In genomic region chr7:135801045-135801693, GRCh38 we compare ENCODE assay signal across 8 cellular contexts. TPM values are rescaled to one million over a fixed set of nuclear protein-coding genes. Genes with fewer than 3 reads are reported as not detected.
DNase-seq lines count a peak whose midpoint lies in the region; ATAC-seq and TF ChIP-seq lines count a peak whose summit lies in the region.

No MANE protein-coding gene starts in this region.

- H3K36me3 Mint-ChIP-seq in activated T-helper 2 cell treated with anti-CD3 and anti-CD28 coated beads, Interferon-gamma antibody, Interleukin-2, Interleukin-4, amounts not matched to agents 10 μg/mL and 5 μg/mL and 100 μg/mL, durations not matched to agents 14 hours and 24 hours and 36 hours (ENCODE audit: low read depth), result no peaks in the 10 kb centered on the region

- no peak overlapping the region for H3K4me3 Mint-ChIP-seq in activated T-helper 2 cell treated with anti-CD3 and anti-CD28 coated beads, Interferon-gamma antibody, Interleukin-2, Interleukin-4, amounts not matched to agents 10 μg/mL and 5 μg/mL and 100 μg/mL, durations not matched to agents 14 hours and 24 hours and 36 hours (ENCODE audit: low read depth)

- intact Hi-C loops in activated T-helper 2 cell treated with anti-CD3 and anti-CD28 coated beads, Interferon-gamma antibody, Interleukin-2, Interleukin-4, amounts not matched to agents 10 μg/mL and 5 μg/mL and 100 μg/mL, durations not matched to agents 14 hours and 24 hours and 36 hours (cut with micrococcal nuclease), result loop anchor here (1.0 kb wide), 1 partner anchor 208 kb away; no protein-coding TSS in a partner anchor
- intact Hi-C loops in heart left ventricle (cut with DNase I), result loop anchor here (1.0 to 10.0 kb wide), 3 partner anchors 114 to 208 kb away; no protein-coding TSS in a partner anchor
- intact Hi-C loops in psoas muscle (cut with DNase I), result loop anchor here (2.0 to 5.0 kb wide), 2 partner anchors 139 to 208 kb away; partner anchors contain the start of gene STMP1 (in 1 of the 2)

- no peaks in the 10 kb centered on the region for H3K9me3 Mint-ChIP-seq in activated T-helper 2 cell treated with anti-CD3 and anti-CD28 coated beads, Interferon-gamma antibody, Interleukin-2, Interleukin-4, amounts not matched to agents 10 μg/mL and 5 μg/mL and 100 μg/mL, durations not matched to agents 14 hours and 24 hours and 36 hours

- H3K4me3 ChIP-seq in heart left ventricle (peak overlapping the region in 4 of 12 donors; percentile 4 to 17 (median 14)), psoas muscle (peak overlapping the region; percentile 3)

- no peak for TF ChIP-seq POLR2A in heart left ventricle (IDR thresholded peaks at IDR 0.05)

- H3K9me3 ChIP-seq in heart left ventricle, result no peaks in the 10 kb centered on the region
- no peaks in the 10 kb centered on the region for H3K9me3 ChIP-seq in psoas muscle

- TF ChIP-seq CTCF in heart left ventricle (IDR thresholded peaks at IDR 0.05) (peak; percentile 74 to 96 (median 84)), psoas muscle (IDR thresholded peaks at IDR 0.05) (peak; percentile 92)

- H3K4me1 ChIP-seq in heart left ventricle, result peaks cover 0 to 21% (median 8%) of the 10 kb centered on the region in 12 donors
- peaks cover 3% of the 10 kb centered on the region for H3K4me1 ChIP-seq in psoas muscle

- H3K4me1 Mint-ChIP-seq in activated T-helper 2 cell treated with anti-CD3 and anti-CD28 coated beads, Interferon-gamma antibody, Interleukin-2, Interleukin-4, amounts not matched to agents 10 μg/mL and 5 μg/mL and 100 μg/mL, durations not matched to agents 14 hours and 24 hours and 36 hours (ENCODE audit: low read depth), result peaks cover 1% of the 10 kb centered on the region

- H3K27me3 ChIP-seq in heart left ventricle, result no peaks in the 10 kb centered on the region
- H3K27me3 ChIP-seq in psoas muscle (ENCODE audit: insufficient read depth in 3 of 3, low read length in 2 of 3), result no peaks in the 10 kb centered on the region

- peaks cover 13% of the 10 kb centered on the region for H3K27me3 Mint-ChIP-seq in activated T-helper 2 cell treated with anti-CD3 and anti-CD28 coated beads, Interferon-gamma antibody, Interleukin-2, Interleukin-4, amounts not matched to agents 10 μg/mL and 5 μg/mL and 100 μg/mL, durations not matched to agents 14 hours and 24 hours and 36 hours (ENCODE audit: low read depth)

- peak; percentile 61 for ATAC-seq in GM18873 (IDR thresholded peaks at IDR 0.05; ENCODE audit: low FRiP score, unreplicated experiment)
- ATAC-seq in HG03378 (IDR thresholded peaks at IDR 0.05; ENCODE audit: unreplicated experiment), result peak; percentile 81
- ATAC-seq in heart left ventricle, result peak in 3 of 4 donors; percentile 64 to 78 (median 65)
- peak; percentile 69 to 90 (median 77) for ATAC-seq in psoas muscle
- ATAC-seq in HG03039 (IDR thresholded peaks at IDR 0.05; ENCODE audit: unreplicated experiment), result no peak

- WGBS in heart left ventricle, 4 donors, result 31 to 41% (median 36%) methylated on average over 16 of the region's 16 CpGs
- 28 to 40% (median 36%) methylated on average over 16 of the region's 16 CpGs for WGBS in psoas muscle, 3 donors

- H3K27ac Mint-ChIP-seq in activated T-helper 2 cell treated with anti-CD3 and anti-CD28 coated beads, Interferon-gamma antibody, Interleukin-2, Interleukin-4, amounts not matched to agents 10 μg/mL and 5 μg/mL and 100 μg/mL, durations not matched to agents 14 hours and 24 hours and 36 hours, result no peak overlapping the region

- DNase-seq in DMS 273 (lab: John Stamatoyannopoulos, UW; ENCODE audit: unreplicated experiment), result peak; percentile 91
- peak; percentile 85 for DNase-seq in NCI-H345 treated with DMSO at 0.1 percent for 48 hours (lab: John Stamatoyannopoulos, UW; ENCODE audit: unreplicated experiment)
- peak; percentile 11 for DNase-seq in activated T-helper 2 cell treated with anti-CD3 and anti-CD28 coated beads, Interferon-gamma antibody, Interleukin-2, Interleukin-4, amounts not matched to agents 10 μg/mL and 5 μg/mL and 100 μg/mL, durations not matched to agents 14 hours and 24 hours and 36 hours (ENCODE audit: low spot score)
- peak in 1 of 5 donors; percentile 38 for DNase-seq in heart left ventricle
- no peak for DNase-seq in psoas muscle

- H3K27ac ChIP-seq in heart left ventricle (no peak overlapping the region), psoas muscle (no peak overlapping the region)

- H3K36me3 ChIP-seq in heart left ventricle, result no peaks in the 10 kb centered on the region
- H3K36me3 ChIP-seq in psoas muscle (ENCODE audit: insufficient read depth in 1 of 2, low read depth in 1 of 2), result no peaks in the 10 kb centered on the region

RNA-seq across cellular contexts. Expression of gene FAM180A, which starts 52.6 kb away (rescaled TPM):
- total RNA-seq in activated T-helper 2 cell treated with anti-CD3 and anti-CD28 coated beads, Interferon-gamma antibody, Interleukin-2, Interleukin-4, amounts not matched to agents 10 μg/mL and 5 μg/mL and 100 μg/mL, durations not matched to agents 14 hours and 24 hours and 36 hours, result not detected in 2 replicates
- 10 to 100 TPM in 8 of 9 donors, 1 to 10 TPM in 1; 7.9 to 63.5 (median 30.3) TPM for total RNA-seq in heart left ventricle
- 10 to 100 TPM; 12.4 to 16.7 TPM for polyA plus RNA-seq in heart left ventricle
- total RNA-seq in psoas muscle, result 1 to 10 TPM in 1 of 4 donors, under 1 TPM in 1, not detected in 2; 0.42 to 1.8 TPM
- polyA plus RNA-seq in psoas muscle, result under 1 TPM; 0.07 to 0.13 (median 0.12) TPM

Comparison
In these comparisons a context has a peak if more than half of its experiments do, and no peak if none do; other contexts are left out.
1. DNase-seq: peak in DMS 273 (single experiment), NCI-H345 treated with DMSO at 0.1 percent for 48 hours (single experiment) and activated T-helper 2 cell treated with anti-CD3 and anti-CD28 coated beads, Interferon-gamma antibody, Interleukin-2, Interleukin-4, amounts not matched to agents 10 μg/mL and 5 μg/mL and 100 μg/mL, durations not matched to agents 14 hours and 24 hours and 36 hours (single experiment); none in psoas muscle (0 of 2).